In the genomic region with DNA sequence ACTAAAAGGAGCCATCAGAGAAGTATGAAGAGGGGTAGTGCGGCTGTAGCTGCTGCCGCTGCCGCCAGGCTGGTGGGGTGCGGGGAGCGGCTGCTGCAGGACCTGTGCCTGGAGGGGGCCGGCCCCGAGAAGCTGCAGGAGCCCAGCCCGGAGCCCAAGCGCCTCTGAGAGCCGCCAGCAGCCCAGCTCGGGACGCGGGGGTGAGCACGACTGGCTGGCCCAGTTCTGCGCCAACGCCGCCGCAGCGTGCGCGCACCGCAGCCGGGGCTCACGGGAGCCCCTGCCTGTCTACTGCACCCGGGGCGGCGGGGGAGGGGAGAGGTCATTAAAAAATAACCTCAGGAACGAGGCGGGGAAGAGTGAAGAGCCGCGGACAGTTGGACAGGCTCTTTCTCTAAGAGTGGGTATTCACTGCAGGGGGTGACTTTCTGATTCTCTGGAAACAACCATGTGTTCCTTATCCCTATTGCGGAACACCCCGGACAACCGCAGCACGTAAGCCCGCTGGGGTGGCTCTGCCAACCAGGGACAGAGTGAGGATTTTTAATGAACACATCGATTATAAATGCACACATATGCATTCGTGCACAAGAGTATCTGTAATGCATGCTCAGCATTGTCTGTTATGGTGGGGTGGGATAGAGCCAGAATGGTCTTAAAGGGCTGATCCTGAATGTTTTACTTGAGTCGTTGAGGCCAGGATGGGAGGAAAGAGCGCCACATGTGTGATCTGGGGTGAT, we compare ENCODE assay signal across 7 cellular contexts. TPM values are rescaled to one million over a fixed set of nuclear protein-coding genes. Genes with fewer than 3 reads are reported as not detected.
DNase-seq lines count a peak whose midpoint lies in the region; ATAC-seq and TF ChIP-seq lines count a peak whose summit lies in the region.

No MANE protein-coding gene starts in this region.

- WGBS in thyroid gland, 2 donors, result 7% methylated on average over 30 to 40 of the region's 40 CpGs

- H3K9me3 ChIP-seq in RWPE2 (ENCODE audit: severe bottlenecking) (no peaks in the 10 kb centered on the region), muscle layer of colon (ENCODE audit: low read length) (no peaks in the 10 kb centered on the region), thyroid gland (no peaks in the 10 kb centered on the region)

- H3K36me3 ChIP-seq in RWPE2 (ENCODE audit: low read depth), result no peaks in the 10 kb centered on the region
- H3K36me3 ChIP-seq in muscle layer of colon (ENCODE audit: insufficient read depth, low read length), result no peaks in the 10 kb centered on the region
- H3K36me3 ChIP-seq in thyroid gland, result no peaks in the 10 kb centered on the region

- H3K4me3 ChIP-seq in RWPE2 (ENCODE audit: severe bottlenecking), result no peak overlapping the region
- peak overlapping the region; percentile 33 to 47 for H3K4me3 ChIP-seq in muscle layer of colon (ENCODE audit: low read depth in 1 of 2, low read length in 2 of 2)
- peak overlapping the region in 1 of 3 donors; percentile 15 for H3K4me3 ChIP-seq in thyroid gland (replicated peaks in 1 of 3)

- H3K27ac ChIP-seq in RWPE2 (ENCODE audit: poor library complexity, severe bottlenecking) (no peak overlapping the region), muscle layer of colon (ENCODE audit: low read depth, low read length) (no peak overlapping the region), thyroid gland (no peak overlapping the region)

- TF ChIP-seq POLR2A in thyroid gland (IDR thresholded peaks at IDR 0.05), result no peak

- intact Hi-C loops in thyroid gland (cut with DNase I), result no loop called here

- DNase-seq in RWPE2 (ENCODE audit: low spot score) (no peak), epidermal melanocyte (ENCODE audit: insufficient read length, low spot score) (peak; percentile 27), thyroid gland (peak; percentile 22 to 27)
- no peak for DNase-seq in NK-92 treated with Interleukin-12 subunit alpha and Interleukin-12 subunit beta, amount 100 ng/mL, for 24 hours (lab: John Stamatoyannopoulos, UW)

- TF ChIP-seq CTCF in RWPE2 (IDR thresholded peaks at IDR 0.05; ENCODE audit: poor library complexity, severe bottlenecking), result no peak
- TF ChIP-seq CTCF in thyroid gland (IDR thresholded peaks at IDR 0.05), result peak in 1 of 6 experiments; percentile 13

- H3K4me1 ChIP-seq in RWPE2 (ENCODE audit: insufficient read depth, poor library complexity, severe bottlenecking), result no peaks in the 10 kb centered on the region
- no peaks in the 10 kb centered on the region for H3K4me1 ChIP-seq in muscle layer of colon (ENCODE audit: insufficient read depth, low read length)
- peaks cover 0 to 14% of the 10 kb centered on the region in 2 donors for H3K4me1 ChIP-seq in thyroid gland

- ATAC-seq in GM18861 (IDR thresholded peaks at IDR 0.05; ENCODE audit: unreplicated experiment) (peak; percentile 44), HG02623 (IDR thresholded peaks at IDR 0.05; ENCODE audit: unreplicated experiment) (peak; percentile 36), RWPE2 (ENCODE audit: low read depth) (peak; percentile 56)

- H3K27me3 ChIP-seq in RWPE2 (ENCODE audit: insufficient read depth, poor library complexity, severe bottlenecking), result peaks cover 73% of the 10 kb centered on the region
- peaks cover 0 to 13% of the 10 kb centered on the region in 2 donors for H3K27me3 ChIP-seq in muscle layer of colon (ENCODE audit: control insufficient read depth in 1 of 2, insufficient read depth in 2 of 2, low read length in 2 of 2)
- no peaks in the 10 kb centered on the region for H3K27me3 ChIP-seq in thyroid gland

- no peak overlapping the region for H3K9ac ChIP-seq in muscle layer of colon (ENCODE audit: low read length)

RNA-seq across cellular contexts. Expression of gene GAS2, which starts 0.5 kb away (rescaled TPM):
- total RNA-seq in thyroid gland, result 10 to 100 TPM in 1 of 4 donors, 1 to 10 TPM in 2, not detected in 1; 2.3 to 10.2 (median 4.9) TPM

RNA-seq across cellular contexts. Expression of gene FANCF, which starts 41.2 kb away (rescaled TPM):
- total RNA-seq in thyroid gland, result 10 to 100 TPM in 3 of 4 donors, 1 to 10 TPM in 1; 8.6 to 15.2 (median 13.4) TPM

Comparison
In these comparisons a context has a peak if more than half of its experiments do, and no peak if none do; other contexts are left out.
1. DNase-seq: peak in epidermal melanocyte (single experiment) and thyroid gland (2 of 2); none in RWPE2 (single experiment) and NK-92 treated with Interleukin-12 subunit alpha and Interleukin-12 subunit beta, amount 100 ng/mL, for 24 hours (single experiment).
2. Peak in every context shown above with its lines, with median percentiles within 50 percentile points of each other: ATAC-seq.